ENCODE assay signal across 8 cellular contexts in genomic region chr16:56988948-56989945, GRCh38. TPM values are rescaled to one million over a fixed set of nuclear protein-coding genes. Genes with fewer than 3 reads are reported as not detected.
DNase-seq lines count a peak whose midpoint lies in the region; ATAC-seq and TF ChIP-seq lines count a peak whose summit lies in the region.

TSS of gene NLRC5 (plus strand) at chr16:56989557. CDS start at chr16:57020713, 31,156 bp downstream.

- H3K27me3 ChIP-seq in right lobe of liver: no peaks in the 10 kb centered on the region

- DNase-seq in AG08396 (ENCODE audit: low spot score) (peak; percentile 91), NCI-H526 treated with DMSO at 0.1 percent for 48 hours (lab: John Stamatoyannopoulos, UW) (peak; percentile 56), dermis blood vessel endothelial cell (peak; percentile 89), right lobe of liver (peak; percentile 91 to 94 (median 92))
- DNase-seq in activated CD4-positive, alpha-beta T cell treated with anti-CD3 and anti-CD28 coated beads, Interleukin-2, amount 50 U/mL, for 4 hours: peak; percentile 97
- peak; percentile 94 for DNase-seq in stimulated activated CD4-positive, alpha-beta T cell treated with anti-CD3 and anti-CD28 coated beads, Interleukin-4, amount 100 ng/mL, for 24 hours

- peak within 1 kb of the TSS; percentile 63 to 76 (median 73) for H3K4me3 ChIP-seq in right lobe of liver

- no peak for TF ChIP-seq CTCF in right lobe of liver (IDR thresholded peaks at IDR 0.05)

- H3K4me1 ChIP-seq in right lobe of liver: peaks cover 0 to 19% (median 0%) of the 10 kb centered on the region in 4 donors

- intact Hi-C loops in right lobe of liver (cut with DNase I): no loop called here

- H3K27ac ChIP-seq in right lobe of liver: peak within 1 kb of the TSS; percentile 78 to 86 (median 83)

- 5% methylated on average over 35 of the region's 64 CpGs for WGBS in right lobe of liver (ENCODE audit: insufficient coverage, low coverage, low lambda C conversion rate, missing lambda C conversion rate)

- ATAC-seq in GM18873 (IDR thresholded peaks at IDR 0.05; ENCODE audit: low FRiP score, unreplicated experiment): peak; percentile 46
- ATAC-seq in HG03139 (IDR thresholded peaks at IDR 0.05; ENCODE audit: unreplicated experiment): peak; percentile 57
- peak; percentile 90 to 95 (median 94) for ATAC-seq in right lobe of liver

- H3K36me3 ChIP-seq in right lobe of liver: no peaks in the 10 kb centered on the region

- TF ChIP-seq POLR2A in right lobe of liver (IDR thresholded peaks at IDR 0.05): peak; percentile 89

- H3K9me3 ChIP-seq in right lobe of liver: no peaks in the 10 kb centered on the region

RNA-seq across cellular contexts. Expression of gene NLRC5, which starts in this region (rescaled TPM):
- total RNA-seq in dermis blood vessel endothelial cell: 25.5 and 34.5 TPM in 2 replicates
- 10 to 100 TPM in 5 of 6 experiments, 1 to 10 TPM in 1; 4.6 to 25.2 (median 13.3) TPM for total RNA-seq in right lobe of liver

Comparison
In these comparisons a context has a peak if more than half of its experiments do, and no peak if none do; other contexts are left out.
1. Peak in every context shown above with its lines: DNase-seq, ATAC-seq, H3K4me3 ChIP-seq and H3K27ac ChIP-seq.